In the genomic region with DNA sequence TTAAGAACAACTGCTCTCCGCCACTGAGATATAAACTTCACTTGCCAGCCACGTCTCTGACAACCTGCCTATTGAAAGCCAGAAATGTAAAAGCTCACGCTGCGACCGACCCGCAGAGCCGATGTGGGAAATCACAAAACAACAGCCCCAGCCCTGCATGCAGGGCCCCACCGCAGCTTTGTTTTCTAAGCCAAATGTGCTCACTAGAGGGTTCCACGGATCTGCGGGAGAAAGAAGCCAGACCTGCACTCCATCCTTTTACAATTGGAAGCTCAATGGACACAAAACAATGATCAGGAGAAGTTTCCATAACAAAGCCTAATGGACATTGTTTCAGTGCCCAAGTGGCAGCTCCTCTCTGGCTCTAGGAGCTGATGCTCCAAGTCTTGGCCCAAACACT, we compare ENCODE assay signal across 15 cellular contexts. TPM values are rescaled to one million over a fixed set of nuclear protein-coding genes. Genes with fewer than 3 reads are reported as not detected.
DNase-seq lines count a peak whose midpoint lies in the region; ATAC-seq and TF ChIP-seq lines count a peak whose summit lies in the region.
"Had no signal": no experiment of that assay in that cellular context is flagged by ENCODE, and none has a peak within 500 bp of the region (broad histone marks: within the 10 kb centered on the region; RNA-seq: fewer than 3 reads in every experiment).

No MANE protein-coding gene starts in this region.

- H3K36me3 ChIP-seq in H7 (replicated peaks; ENCODE audit: control insufficient read depth, insufficient read depth, low read length) (peaks cover 7% of the 10 kb centered on the region), neural progenitor cell (no peaks in the 10 kb centered on the region), tibial artery (peaks cover 94 to 100% (median 98%) of the 10 kb centered on the region in 3 donors)
- H3K36me3 ChIP-seq: BE2C had no signal

- POLR2A ChIA-PET in activated CD4-positive, alpha-beta memory T cell treated with anti-CD3 and anti-CD28 coated beads for 36 hours (lab: Charles Lee) = no interaction called here

- TF ChIP-seq CTCF in neural progenitor cell (IDR thresholded peaks at IDR 0.05) (no peak), tibial artery (IDR thresholded peaks at IDR 0.05) (no peak)

- H3K79me2 ChIP-seq in neural progenitor cell (ENCODE audit: low read depth) = no peaks in the 10 kb centered on the region

- H3K4me2 ChIP-seq in neural progenitor cell = no peak overlapping the region
- H3K4me2 ChIP-seq: KMS-11 had no signal

- H3K4me3 Mint-ChIP-seq in neural progenitor cell = no peak overlapping the region
- no peak overlapping the region for H3K4me3 Mint-ChIP-seq in stimulated activated naive B cell treated with anti-CD40 and anti-IgM and Interleukin-4, amounts not matched to agents 10 μg/mL and 1 μg/mL and 100 μg/mL, for 72 hours
- H3K4me3 Mint-ChIP-seq in activated CD4-positive, alpha-beta memory T cell treated with anti-CD3 and anti-CD28 coated beads for 36 hours = no peak overlapping the region
- H3K4me3 Mint-ChIP-seq: CD4-positive, alpha-beta T cell had no signal

- peaks cover 5% of the 10 kb centered on the region for H3F3A ChIP-seq in neural progenitor cell (ENCODE audit: low read depth)

- H3K4me1 Mint-ChIP-seq in neural progenitor cell = peaks cover 3% of the 10 kb centered on the region
- no peaks in the 10 kb centered on the region for H3K4me1 Mint-ChIP-seq in stimulated activated naive B cell treated with anti-CD40 and anti-IgM and Interleukin-4, amounts not matched to agents 10 μg/mL and 1 μg/mL and 100 μg/mL, for 72 hours
- no peaks in the 10 kb centered on the region for H3K4me1 Mint-ChIP-seq in activated CD4-positive, alpha-beta memory T cell treated with anti-CD3 and anti-CD28 coated beads for 36 hours (ENCODE audit: low read depth)

- H3K4me1 ChIP-seq in neural progenitor cell (peaks cover 8% of the 10 kb centered on the region), tibial artery (no peaks in the 10 kb centered on the region)
- H3K4me1 ChIP-seq: BE2C, Caco-2 had no signal

- no peak overlapping the region for H3K9ac ChIP-seq in neural progenitor cell
- H3K9ac ChIP-seq: KMS-11 had no signal

- H3K4me3 ChIP-seq in H7 (ENCODE audit: insufficient read depth, low read depth, low read length) = no peak overlapping the region
- H3K4me3 ChIP-seq in neural progenitor cell = no peak overlapping the region
- H3K4me3 ChIP-seq in tibial artery = no peak overlapping the region

- intact Hi-C loops in tibial artery (cut with DNase I; ENCODE audit: low total_unique reads) = no loop called here
- intact Hi-C loops in activated CD4-positive, alpha-beta memory T cell treated with anti-CD3 and anti-CD28 coated beads for 36 hours (cut with micrococcal nuclease) = no loop called here

- no peak for ATAC-seq in stimulated activated naive B cell treated with anti-CD40 and anti-IgM and Interleukin-4, amounts not matched to agents 10 μg/mL and 1 μg/mL and 100 μg/mL, for 72 hours (replicated peaks)
- ATAC-seq in HG02870 (IDR thresholded peaks at IDR 0.05; ENCODE audit: unreplicated experiment) (no peak), HG02981 (IDR thresholded peaks at IDR 0.05; ENCODE audit: unreplicated experiment) (no peak)

- no peaks in the 10 kb centered on the region for H4K20me1 ChIP-seq in neural progenitor cell (ENCODE audit: low read depth)

- peaks cover 2% of the 10 kb centered on the region for H3K27me3 Mint-ChIP-seq in neural progenitor cell (ENCODE audit: insufficient read depth, low read depth)
- no peaks in the 10 kb centered on the region for H3K27me3 Mint-ChIP-seq in stimulated activated naive B cell treated with anti-CD40 and anti-IgM and Interleukin-4, amounts not matched to agents 10 μg/mL and 1 μg/mL and 100 μg/mL, for 72 hours
- H3K27me3 Mint-ChIP-seq in activated CD4-positive, alpha-beta memory T cell treated with anti-CD3 and anti-CD28 coated beads for 36 hours = no peaks in the 10 kb centered on the region
- H3K27me3 Mint-ChIP-seq: CD4-positive, alpha-beta T cell had no signal

- H3K9me3 Mint-ChIP-seq in neural progenitor cell = no peaks in the 10 kb centered on the region
- no peaks in the 10 kb centered on the region for H3K9me3 Mint-ChIP-seq in stimulated activated naive B cell treated with anti-CD40 and anti-IgM and Interleukin-4, amounts not matched to agents 10 μg/mL and 1 μg/mL and 100 μg/mL, for 72 hours
- H3K9me3 Mint-ChIP-seq in activated CD4-positive, alpha-beta memory T cell treated with anti-CD3 and anti-CD28 coated beads for 36 hours = no peaks in the 10 kb centered on the region
- H3K9me3 Mint-ChIP-seq: CD4-positive, alpha-beta T cell had no signal

- no peaks in the 10 kb centered on the region for H3K27me3 ChIP-seq in H7 (ENCODE audit: control insufficient read depth, insufficient read depth, low read length)
- no peaks in the 10 kb centered on the region for H3K27me3 ChIP-seq in neural progenitor cell
- no peaks in the 10 kb centered on the region for H3K27me3 ChIP-seq in tibial artery
- H3K27me3 ChIP-seq: BE2C had no signal

- H3K9me3 ChIP-seq in neural progenitor cell (ENCODE audit: low read depth) (no peaks in the 10 kb centered on the region), tibial artery (peaks cover 0 to 4% (median 0%) of the 10 kb centered on the region in 3 donors)
- H3K9me3 ChIP-seq: BE2C, Caco-2 had no signal

- H2AFZ ChIP-seq in neural progenitor cell (replicated peaks) = no peak overlapping the region

- peak overlapping the region; percentile 57 for H3K27ac Mint-ChIP-seq in neural progenitor cell
- H3K27ac Mint-ChIP-seq in stimulated activated naive B cell treated with anti-CD40 and anti-IgM and Interleukin-4, amounts not matched to agents 10 μg/mL and 1 μg/mL and 100 μg/mL, for 72 hours = peak overlapping the region; percentile 37
- no peak overlapping the region for H3K27ac Mint-ChIP-seq in activated CD4-positive, alpha-beta memory T cell treated with anti-CD3 and anti-CD28 coated beads for 36 hours
- H3K27ac Mint-ChIP-seq: CD4-positive, alpha-beta T cell had no signal

- CTCF ChIA-PET in activated CD4-positive, alpha-beta memory T cell treated with anti-CD3 and anti-CD28 coated beads for 36 hours (lab: Charles Lee) = interaction anchor here (1.1 to 1.2 kb wide), 2 partner anchors 136 to 161 kb away, joined by 3 to 4 read pairs; no protein-coding TSS in a partner anchor

- H3K27ac ChIP-seq in neural progenitor cell (no peak overlapping the region), tibial artery (no peak overlapping the region)
- H3K27ac ChIP-seq: HL-60, KMS-11 had no signal

- peak; percentile 62 for DNase-seq in H7
- peak; percentile 41 for DNase-seq in neural progenitor cell (ENCODE audit: low spot score)
- DNase-seq in stimulated activated naive B cell treated with anti-CD40 and anti-IgM and Interleukin-4, amounts not matched to agents 10 μg/mL and 1 μg/mL and 100 μg/mL, for 72 hours = no peak
- no peak for DNase-seq in tibial artery
- DNase-seq in activated CD4-positive, alpha-beta memory T cell treated with anti-CD3 and anti-CD28 coated beads for 36 hours = no peak
- DNase-seq: ACHN; BE2C; C1 segment of cervical spinal cord; CD4-positive, alpha-beta T cell; GDM1 had no signal

- H3K36me3 Mint-ChIP-seq in neural progenitor cell = peaks cover 16% of the 10 kb centered on the region
- peaks cover 7 to 21% of the 10 kb centered on the region in 2 donors for H3K36me3 Mint-ChIP-seq in stimulated activated naive B cell treated with anti-CD40 and anti-IgM and Interleukin-4, amounts not matched to agents 10 μg/mL and 1 μg/mL and 100 μg/mL, for 72 hours
- H3K36me3 Mint-ChIP-seq in activated CD4-positive, alpha-beta memory T cell treated with anti-CD3 and anti-CD28 coated beads for 36 hours = peaks cover 15% of the 10 kb centered on the region

RNA-seq across cellular contexts. Expression of a gene that starts 33.1 kb away (rescaled TPM):
- total RNA-seq in H7 (2014; rRNA removed; shearing (Covaris generic)) = 22.4 and 24.4 TPM in 2 replicates
- total RNA-seq in neural progenitor cell (ENCODE audit: low replicate concordance) = 27.8 and 29.5 TPM in 2 replicates
- total RNA-seq in activated CD4-positive, alpha-beta memory T cell treated with anti-CD3 and anti-CD28 coated beads for 36 hours = 10 to 100 TPM; 27.3 to 27.5 TPM

Comparison
In these comparisons a context has a peak if more than half of its experiments do, and no peak if none do; other contexts are left out.
1. DNase-seq: peak in H7 (single experiment) and neural progenitor cell (single experiment); none in stimulated activated naive B cell treated with anti-CD40 and anti-IgM and Interleukin-4, amounts not matched to agents 10 μg/mL and 1 μg/mL and 100 μg/mL, for 72 hours (single experiment), tibial artery (0 of 2) and activated CD4-positive, alpha-beta memory T cell treated with anti-CD3 and anti-CD28 coated beads for 36 hours (single experiment).